16 cellular contexts compared by ENCODE assay signal in the genomic region with DNA sequence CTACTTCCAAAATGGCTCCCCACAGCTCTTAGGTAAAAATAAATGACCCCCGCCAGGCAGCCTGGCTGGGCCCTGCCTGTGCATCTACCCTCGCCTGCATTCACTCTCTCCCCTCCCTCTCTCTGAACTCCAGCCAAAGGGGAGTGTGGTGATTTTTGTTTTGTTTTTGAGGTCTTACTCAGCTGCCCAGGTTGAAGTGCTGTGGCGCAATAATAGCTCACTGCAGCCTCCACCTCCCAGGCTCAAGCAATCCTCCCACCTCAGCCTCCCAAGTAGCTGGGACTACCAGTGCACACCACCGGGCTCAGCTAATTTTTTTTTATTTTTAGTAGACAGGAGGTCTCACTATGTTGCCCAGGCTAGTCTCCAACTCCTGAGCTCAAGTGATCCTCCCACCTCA. TPM values are rescaled to one million over a fixed set of nuclear protein-coding genes. Genes with fewer than 3 reads are reported as not detected.
A peak's percentile ranks its signal among the peaks of the same experiment; 100 is the strongest.
DNase-seq lines count a peak whose midpoint lies in the region; ATAC-seq and TF ChIP-seq lines count a peak whose summit lies in the region.
"Had no signal": no experiment of that assay in that cellular context is flagged by ENCODE, and none has a peak within 500 bp of the region (broad histone marks: within the 10 kb centered on the region; RNA-seq: fewer than 3 reads in every experiment).

No MANE protein-coding gene starts in this region.

- peaks cover 74% of the 10 kb centered on the region for H3K4me1 ChIP-seq in CD8-positive, alpha-beta T cell (ENCODE audit: insufficient read depth, low read length)

- intact Hi-C loops in CD8-positive, alpha-beta T cell (cut with DNase I, micrococcal nuclease) = no loop called here
- intact Hi-C loops in activated B cell treated with CpG ODN at 0.5 μM for 24 hours (cut with micrococcal nuclease) = loop anchor here (5.0 kb wide), 1 partner anchor 71 kb away; no protein-coding TSS in a partner anchor

- no peaks in the 10 kb centered on the region for H3K36me3 ChIP-seq in CD8-positive, alpha-beta T cell (ENCODE audit: insufficient read depth, low read length)
- H3K36me3 ChIP-seq: upper lobe of left lung had no signal

- no peaks in the 10 kb centered on the region for H3K27me3 Mint-ChIP-seq in T-helper 1 cell treated with Interleukin-12 subunit alpha and Interleukin-12 subunit beta and Interleukin-4 antibody, amounts not matched to agents 30 μg/mL and 1 μg/mL, for 36 hours (ENCODE audit: low read depth)
- H3K27me3 Mint-ChIP-seq in CD8-positive, alpha-beta T cell (ENCODE audit: low read depth) = no peaks in the 10 kb centered on the region
- H3K27me3 Mint-ChIP-seq in activated B cell treated with CpG ODN at 0.5 μM for 24 hours (no peaks in the 10 kb centered on the region), mesothelial cell of epicardium (ENCODE audit: low read depth) (no peaks in the 10 kb centered on the region)

- DNase-seq in T-helper 1 cell = no peak
- DNase-seq in CD8-positive, alpha-beta T cell = no peak
- DNase-seq in activated B cell treated with CpG ODN at 0.5 μM for 24 hours = no peak
- DNase-seq in mesothelial cell of epicardium (ENCODE audit: low spot score in 2 of 2, unreplicated experiment in 2 of 2) = no peak
- DNase-seq in stimulated activated CD4-positive, alpha-beta T cell treated with anti-CD3 and anti-CD28 coated beads, Interleukin-12 subunit alpha, Interleukin-12 subunit beta, amount 100 ng/mL, for 4 hours = no peak
- DNase-seq: activated gamma-delta T cell treated with Interleukin-2 at 50 U/mL for 16 hours, GDM1, H7, NCI-H774, RPMI8226, T-helper 9 cell, upper lobe of left lung had no signal

- no peaks in the 10 kb centered on the region for H3K9me3 ChIP-seq in CD8-positive, alpha-beta T cell (ENCODE audit: low read length)
- H3K9me3 ChIP-seq: upper lobe of left lung had no signal

- no peak overlapping the region for H3K4me3 ChIP-seq in CD8-positive, alpha-beta T cell (ENCODE audit: low read depth, low read length)
- H3K4me3 ChIP-seq: upper lobe of left lung had no signal

- H3K27ac Mint-ChIP-seq in T-helper 1 cell treated with Interleukin-12 subunit alpha and Interleukin-12 subunit beta and Interleukin-4 antibody, amounts not matched to agents 30 μg/mL and 1 μg/mL, for 36 hours = peak overlapping the region; percentile 82
- peak overlapping the region; percentile 93 for H3K27ac Mint-ChIP-seq in CD8-positive, alpha-beta T cell
- H3K27ac Mint-ChIP-seq in activated B cell treated with CpG ODN at 0.5 μM for 24 hours (peak overlapping the region; percentile 82), mesothelial cell of epicardium (peak overlapping the region; percentile 72)

- H3K36me3 Mint-ChIP-seq in T-helper 1 cell treated with Interleukin-12 subunit alpha and Interleukin-12 subunit beta and Interleukin-4 antibody, amounts not matched to agents 30 μg/mL and 1 μg/mL, for 36 hours (ENCODE audit: low read depth) = peaks cover 31% of the 10 kb centered on the region
- H3K36me3 Mint-ChIP-seq in CD8-positive, alpha-beta T cell = peaks cover 39% of the 10 kb centered on the region
- H3K36me3 Mint-ChIP-seq in activated B cell treated with CpG ODN at 0.5 μM for 24 hours (ENCODE audit: low read depth) (peaks cover 31% of the 10 kb centered on the region), mesothelial cell of epicardium (peaks cover 8% of the 10 kb centered on the region)

- peaks cover 77% of the 10 kb centered on the region for H3K4me1 Mint-ChIP-seq in T-helper 1 cell treated with Interleukin-12 subunit alpha and Interleukin-12 subunit beta and Interleukin-4 antibody, amounts not matched to agents 30 μg/mL and 1 μg/mL, for 36 hours (ENCODE audit: low read depth)
- H3K4me1 Mint-ChIP-seq in CD8-positive, alpha-beta T cell (ENCODE audit: low read depth) = peaks cover 81% of the 10 kb centered on the region
- H3K4me1 Mint-ChIP-seq in activated B cell treated with CpG ODN at 0.5 μM for 24 hours (peaks cover 88% of the 10 kb centered on the region), mesothelial cell of epicardium (peaks cover 54% of the 10 kb centered on the region)

- H3K27me3 ChIP-seq in CD8-positive, alpha-beta T cell (ENCODE audit: insufficient read depth, low read length) = no peaks in the 10 kb centered on the region
- H3K27me3 ChIP-seq: upper lobe of left lung had no signal

- POLR2A ChIA-PET in CD8-positive, alpha-beta T cell (lab: Charles Lee) = interaction anchor here (1.1 to 1.4 kb wide), 2 partner anchors 10 to 16 kb away, joined by 4 to 5 read pairs; a partner anchor contains a TSS
- POLR2A ChIA-PET in activated B cell treated with CpG ODN at 0.5 μM for 24 hours (lab: Charles Lee) = interaction anchor here (1.2 to 4.3 kb wide), 3 partner anchors 15 to 122 kb away, joined by 4 to 35 read pairs (median 4); a partner anchor contains a TSS

- peak overlapping the region; percentile 81 for H3K4me3 Mint-ChIP-seq in T-helper 1 cell treated with Interleukin-12 subunit alpha and Interleukin-12 subunit beta and Interleukin-4 antibody, amounts not matched to agents 30 μg/mL and 1 μg/mL, for 36 hours
- H3K4me3 Mint-ChIP-seq in CD8-positive, alpha-beta T cell = no peak overlapping the region
- H3K4me3 Mint-ChIP-seq in activated B cell treated with CpG ODN at 0.5 μM for 24 hours = no peak overlapping the region
- H3K4me3 Mint-ChIP-seq in mesothelial cell of epicardium = no peak overlapping the region

- no peak for ATAC-seq in CD8-positive, alpha-beta T cell
- no peak for ATAC-seq in activated B cell treated with CpG ODN at 0.5 μM for 24 hours (ENCODE audit: low read depth)
- ATAC-seq in GM21717 (IDR thresholded peaks at IDR 0.05; ENCODE audit: unreplicated experiment) = no peak
- no peak for ATAC-seq in GM18517 (IDR thresholded peaks at IDR 0.05; ENCODE audit: unreplicated experiment)

- CTCF ChIA-PET in CD8-positive, alpha-beta T cell (lab: Charles Lee) = interaction anchor here (1.0 to 1.6 kb wide), 6 partner anchors 9 to 69 kb away, joined by 3 to 5 read pairs (median 3); no protein-coding TSS in a partner anchor
- CTCF ChIA-PET in activated B cell treated with CpG ODN at 0.5 μM for 24 hours (lab: Charles Lee) = interaction anchor here (0.7 to 1.5 kb wide), 3 partner anchors 16 to 1456 kb away, joined by 3 to 5 read pairs (median 3); a partner anchor contains a TSS

- no peak for TF ChIP-seq CTCF in CD8-positive, alpha-beta T cell (IDR thresholded peaks at IDR 0.05)
- TF ChIP-seq CTCF in activated B cell treated with CpG ODN at 0.5 μM for 24 hours (IDR thresholded peaks at IDR 0.05) (no peak), mesothelial cell of epicardium (IDR thresholded peaks at IDR 0.05; ENCODE audit: unreplicated experiment) (no peak)

- no peaks in the 10 kb centered on the region for H3K9me3 Mint-ChIP-seq in T-helper 1 cell treated with Interleukin-12 subunit alpha and Interleukin-12 subunit beta and Interleukin-4 antibody, amounts not matched to agents 30 μg/mL and 1 μg/mL, for 36 hours
- H3K9me3 Mint-ChIP-seq in CD8-positive, alpha-beta T cell = no peaks in the 10 kb centered on the region
- H3K9me3 Mint-ChIP-seq in activated B cell treated with CpG ODN at 0.5 μM for 24 hours (no peaks in the 10 kb centered on the region), mesothelial cell of epicardium (no peaks in the 10 kb centered on the region)

- H3K27ac ChIP-seq in CD8-positive, alpha-beta T cell (ENCODE audit: low read depth, low read length) = no peak overlapping the region

RNA-seq across cellular contexts. Expression of a gene that starts 15.8 kb away (rescaled TPM):
- total RNA-seq in CD8-positive, alpha-beta T cell = 10 to 100 TPM; 32.6 to 34.9 TPM
- total RNA-seq in activated B cell treated with CpG ODN at 0.5 μM for 24 hours (41.2 and 46.0 TPM in 2 replicates), mesothelial cell of epicardium (13.1 to 14.0 TPM (median 14.0 TPM) in 3 replicates)
- total RNA-seq: bronchial epithelial cell had no signal
